1 cellular context compared by ENCODE assay signal in the genomic region with DNA sequence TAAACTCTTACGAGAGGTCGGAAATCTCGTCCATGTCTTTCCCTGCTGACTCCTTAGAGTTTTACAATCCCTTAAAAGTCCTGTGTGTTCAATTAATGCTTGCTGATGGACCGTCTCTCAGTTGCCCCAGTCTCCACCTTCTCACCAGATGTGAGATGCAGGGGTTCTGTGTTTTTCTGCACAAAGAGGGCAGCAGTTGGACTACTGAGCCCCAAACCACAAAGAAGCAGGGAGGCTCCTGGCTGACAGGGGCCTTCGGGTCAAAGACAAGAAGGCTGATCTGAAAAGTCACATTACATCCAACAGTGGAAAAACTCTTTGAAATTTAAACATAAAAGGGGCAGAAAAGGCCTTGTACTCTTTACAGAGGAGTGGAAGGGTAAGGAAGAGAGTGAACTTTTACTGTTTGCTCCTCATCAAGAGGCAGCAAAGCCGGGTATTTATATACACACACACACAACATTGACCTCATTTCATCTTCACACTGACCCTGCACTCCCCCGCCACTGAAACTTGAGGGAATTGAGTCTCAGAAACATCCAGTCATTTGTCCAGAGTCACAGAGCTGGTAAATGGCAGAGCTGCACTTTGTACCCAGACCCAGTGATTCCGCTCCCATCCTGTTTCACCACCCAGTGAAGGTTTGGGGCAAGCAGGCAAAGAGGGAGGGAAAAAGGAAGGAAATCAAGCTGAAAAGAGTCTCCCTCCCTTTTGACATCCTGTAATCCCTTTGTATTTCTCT.
TF ChIP-seq lines count a peak whose summit lies in the region.

No MANE protein-coding gene starts in this region.

TF ChIP-seq in HepG2, 621 proteins besides CTCF, POLR2A, EP300 and RAD21 (continued from another document and continues in another):
- TF ChIP-seq, protein P1, sequence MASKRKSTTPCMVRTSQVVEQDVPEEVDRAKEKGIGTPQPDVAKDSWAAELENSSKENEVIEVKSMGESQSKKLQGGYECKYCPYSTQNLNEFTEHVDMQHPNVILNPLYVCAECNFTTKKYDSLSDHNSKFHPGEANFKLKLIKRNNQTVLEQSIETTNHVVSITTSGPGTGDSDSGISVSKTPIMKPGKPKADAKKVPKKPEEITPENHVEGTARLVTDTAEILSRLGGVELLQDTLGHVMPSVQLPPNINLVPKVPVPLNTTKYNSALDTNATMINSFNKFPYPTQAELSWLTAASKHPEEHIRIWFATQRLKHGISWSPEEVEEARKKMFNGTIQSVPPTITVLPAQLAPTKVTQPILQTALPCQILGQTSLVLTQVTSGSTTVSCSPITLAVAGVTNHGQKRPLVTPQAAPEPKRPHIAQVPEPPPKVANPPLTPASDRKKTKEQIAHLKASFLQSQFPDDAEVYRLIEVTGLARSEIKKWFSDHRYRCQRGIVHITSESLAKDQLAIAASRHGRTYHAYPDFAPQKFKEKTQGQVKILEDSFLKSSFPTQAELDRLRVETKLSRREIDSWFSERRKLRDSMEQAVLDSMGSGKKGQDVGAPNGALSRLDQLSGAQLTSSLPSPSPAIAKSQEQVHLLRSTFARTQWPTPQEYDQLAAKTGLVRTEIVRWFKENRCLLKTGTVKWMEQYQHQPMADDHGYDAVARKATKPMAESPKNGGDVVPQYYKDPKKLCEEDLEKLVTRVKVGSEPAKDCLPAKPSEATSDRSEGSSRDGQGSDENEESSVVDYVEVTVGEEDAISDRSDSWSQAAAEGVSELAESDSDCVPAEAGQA (IDR thresholded peaks at IDR 0.05; ENCODE audit: low read depth), result no peak
- TF ChIP-seq, protein P1 (CRISPR knock-in tag; IDR thresholded peaks at IDR 0.05; ENCODE audit: borderline replicate concordance), result no peak
- TF ChIP-seq, protein P2, sequence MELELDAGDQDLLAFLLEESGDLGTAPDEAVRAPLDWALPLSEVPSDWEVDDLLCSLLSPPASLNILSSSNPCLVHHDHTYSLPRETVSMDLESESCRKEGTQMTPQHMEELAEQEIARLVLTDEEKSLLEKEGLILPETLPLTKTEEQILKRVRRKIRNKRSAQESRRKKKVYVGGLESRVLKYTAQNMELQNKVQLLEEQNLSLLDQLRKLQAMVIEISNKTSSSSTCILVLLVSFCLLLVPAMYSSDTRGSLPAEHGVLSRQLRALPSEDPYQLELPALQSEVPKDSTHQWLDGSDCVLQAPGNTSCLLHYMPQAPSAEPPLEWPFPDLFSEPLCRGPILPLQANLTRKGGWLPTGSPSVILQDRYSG (CRISPR knock-in tag; IDR thresholded peaks at IDR 0.05), result no peak
- TF ChIP-seq, protein P3, sequence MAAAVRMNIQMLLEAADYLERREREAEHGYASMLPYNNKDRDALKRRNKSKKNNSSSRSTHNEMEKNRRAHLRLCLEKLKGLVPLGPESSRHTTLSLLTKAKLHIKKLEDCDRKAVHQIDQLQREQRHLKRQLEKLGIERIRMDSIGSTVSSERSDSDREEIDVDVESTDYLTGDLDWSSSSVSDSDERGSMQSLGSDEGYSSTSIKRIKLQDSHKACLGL (CRISPR knock-in tag; IDR thresholded peaks at IDR 0.05), result no peak
- TF ChIP-seq, protein P4, sequence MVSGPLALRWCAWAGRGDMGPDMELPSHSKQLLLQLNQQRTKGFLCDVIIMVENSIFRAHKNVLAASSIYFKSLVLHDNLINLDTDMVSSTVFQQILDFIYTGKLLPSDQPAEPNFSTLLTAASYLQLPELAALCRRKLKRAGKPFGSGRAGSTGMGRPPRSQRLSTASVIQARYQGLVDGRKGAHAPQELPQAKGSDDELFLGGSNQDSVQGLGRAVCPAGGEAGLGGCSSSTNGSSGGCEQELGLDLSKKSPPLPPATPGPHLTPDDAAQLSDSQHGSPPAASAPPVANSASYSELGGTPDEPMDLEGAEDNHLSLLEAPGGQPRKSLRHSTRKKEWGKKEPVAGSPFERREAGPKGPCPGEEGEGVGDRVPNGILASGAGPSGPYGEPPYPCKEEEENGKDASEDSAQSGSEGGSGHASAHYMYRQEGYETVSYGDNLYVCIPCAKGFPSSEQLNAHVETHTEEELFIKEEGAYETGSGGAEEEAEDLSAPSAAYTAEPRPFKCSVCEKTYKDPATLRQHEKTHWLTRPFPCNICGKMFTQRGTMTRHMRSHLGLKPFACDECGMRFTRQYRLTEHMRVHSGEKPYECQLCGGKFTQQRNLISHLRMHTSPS (CRISPR knock-in tag; IDR thresholded peaks at IDR 0.05; ENCODE audit: low read depth), result no peak
- TF ChIP-seq RXRA (CRISPR knock-in tag; IDR thresholded peaks at IDR 0.05), result 0 out of 2 replicates have a peak, but pooled peaks have one; percentile 24
- no peak for TF ChIP-seq JDP2 (CRISPR knock-in tag; IDR thresholded peaks at IDR 0.05; ENCODE audit: borderline replicate concordance)
- no peak for TF ChIP-seq ZNF510 (CRISPR knock-in tag; IDR thresholded peaks at IDR 0.05; ENCODE audit: low read depth)
- TF ChIP-seq HOXA9 (CRISPR knock-in tag; IDR thresholded peaks at IDR 0.05; ENCODE audit: borderline replicate concordance), result no peak
- TF ChIP-seq, protein P5, sequence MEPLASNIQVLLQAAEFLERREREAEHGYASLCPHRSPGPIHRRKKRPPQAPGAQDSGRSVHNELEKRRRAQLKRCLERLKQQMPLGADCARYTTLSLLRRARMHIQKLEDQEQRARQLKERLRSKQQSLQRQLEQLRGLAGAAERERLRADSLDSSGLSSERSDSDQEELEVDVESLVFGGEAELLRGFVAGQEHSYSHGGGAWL (CRISPR knock-in tag; IDR thresholded peaks at IDR 0.05), result no peak
- no peak for TF ChIP-seq RAD51 (IDR thresholded peaks at IDR 0.05; ENCODE audit: borderline replicate concordance)
- TF ChIP-seq, protein P6, sequence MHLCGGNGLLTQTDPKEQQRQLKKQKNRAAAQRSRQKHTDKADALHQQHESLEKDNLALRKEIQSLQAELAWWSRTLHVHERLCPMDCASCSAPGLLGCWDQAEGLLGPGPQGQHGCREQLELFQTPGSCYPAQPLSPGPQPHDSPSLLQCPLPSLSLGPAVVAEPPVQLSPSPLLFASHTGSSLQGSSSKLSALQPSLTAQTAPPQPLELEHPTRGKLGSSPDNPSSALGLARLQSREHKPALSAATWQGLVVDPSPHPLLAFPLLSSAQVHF (CRISPR knock-in tag; IDR thresholded peaks at IDR 0.05), result no peak
- no peak for TF ChIP-seq CHD4 (IDR thresholded peaks at IDR 0.05; ENCODE audit: borderline replicate concordance, low read length)
- no peak for TF ChIP-seq POLR2AphosphoS5 (IDR thresholded peaks at IDR 0.05; ENCODE audit: low read depth, low read length)
- no peak for TF ChIP-seq NAIF1 (CRISPR knock-in tag; IDR thresholded peaks at IDR 0.05; ENCODE audit: borderline replicate concordance)
- TF ChIP-seq, protein P7, sequence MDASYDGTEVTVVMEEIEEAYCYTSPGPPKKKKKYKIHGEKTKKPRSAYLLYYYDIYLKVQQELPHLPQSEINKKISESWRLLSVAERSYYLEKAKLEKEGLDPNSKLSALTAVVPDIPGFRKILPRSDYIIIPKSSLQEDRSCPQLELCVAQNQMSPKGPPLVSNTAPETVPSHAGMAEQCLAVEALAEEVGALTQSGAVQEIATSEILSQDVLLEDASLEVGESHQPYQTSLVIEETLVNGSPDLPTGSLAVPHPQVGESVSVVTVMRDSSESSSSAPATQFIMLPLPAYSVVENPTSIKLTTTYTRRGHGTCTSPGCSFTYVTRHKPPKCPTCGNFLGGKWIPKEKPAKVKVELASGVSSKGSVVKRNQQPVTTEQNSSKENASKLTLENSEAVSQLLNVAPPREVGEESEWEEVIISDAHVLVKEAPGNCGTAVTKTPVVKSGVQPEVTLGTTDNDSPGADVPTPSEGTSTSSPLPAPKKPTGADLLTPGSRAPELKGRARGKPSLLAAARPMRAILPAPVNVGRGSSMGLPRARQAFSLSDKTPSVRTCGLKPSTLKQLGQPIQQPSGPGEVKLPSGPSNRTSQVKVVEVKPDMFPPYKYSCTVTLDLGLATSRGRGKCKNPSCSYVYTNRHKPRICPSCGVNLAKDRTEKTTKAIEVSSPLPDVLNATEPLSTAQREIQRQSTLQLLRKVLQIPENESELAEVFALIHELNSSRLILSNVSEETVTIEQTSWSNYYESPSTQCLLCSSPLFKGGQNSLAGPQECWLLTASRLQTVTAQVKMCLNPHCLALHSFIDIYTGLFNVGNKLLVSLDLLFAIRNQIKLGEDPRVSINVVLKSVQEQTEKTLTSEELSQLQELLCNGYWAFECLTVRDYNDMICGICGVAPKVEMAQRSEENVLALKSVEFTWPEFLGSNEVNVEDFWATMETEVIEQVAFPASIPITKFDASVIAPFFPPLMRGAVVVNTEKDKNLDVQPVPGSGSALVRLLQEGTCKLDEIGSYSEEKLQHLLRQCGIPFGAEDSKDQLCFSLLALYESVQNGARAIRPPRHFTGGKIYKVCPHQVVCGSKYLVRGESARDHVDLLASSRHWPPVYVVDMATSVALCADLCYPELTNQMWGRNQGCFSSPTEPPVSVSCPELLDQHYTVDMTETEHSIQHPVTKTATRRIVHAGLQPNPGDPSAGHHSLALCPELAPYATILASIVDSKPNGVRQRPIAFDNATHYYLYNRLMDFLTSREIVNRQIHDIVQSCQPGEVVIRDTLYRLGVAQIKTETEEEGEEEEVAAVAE (CRISPR knock-in tag; IDR thresholded peaks at IDR 0.05; ENCODE audit: borderline replicate concordance), result no peak; the same call in 1 of the 2 replicates
- TF ChIP-seq ZNF562 (CRISPR knock-in tag; IDR thresholded peaks at IDR 0.05; ENCODE audit: borderline replicate concordance), result no peak
- TF ChIP-seq, protein P8, sequence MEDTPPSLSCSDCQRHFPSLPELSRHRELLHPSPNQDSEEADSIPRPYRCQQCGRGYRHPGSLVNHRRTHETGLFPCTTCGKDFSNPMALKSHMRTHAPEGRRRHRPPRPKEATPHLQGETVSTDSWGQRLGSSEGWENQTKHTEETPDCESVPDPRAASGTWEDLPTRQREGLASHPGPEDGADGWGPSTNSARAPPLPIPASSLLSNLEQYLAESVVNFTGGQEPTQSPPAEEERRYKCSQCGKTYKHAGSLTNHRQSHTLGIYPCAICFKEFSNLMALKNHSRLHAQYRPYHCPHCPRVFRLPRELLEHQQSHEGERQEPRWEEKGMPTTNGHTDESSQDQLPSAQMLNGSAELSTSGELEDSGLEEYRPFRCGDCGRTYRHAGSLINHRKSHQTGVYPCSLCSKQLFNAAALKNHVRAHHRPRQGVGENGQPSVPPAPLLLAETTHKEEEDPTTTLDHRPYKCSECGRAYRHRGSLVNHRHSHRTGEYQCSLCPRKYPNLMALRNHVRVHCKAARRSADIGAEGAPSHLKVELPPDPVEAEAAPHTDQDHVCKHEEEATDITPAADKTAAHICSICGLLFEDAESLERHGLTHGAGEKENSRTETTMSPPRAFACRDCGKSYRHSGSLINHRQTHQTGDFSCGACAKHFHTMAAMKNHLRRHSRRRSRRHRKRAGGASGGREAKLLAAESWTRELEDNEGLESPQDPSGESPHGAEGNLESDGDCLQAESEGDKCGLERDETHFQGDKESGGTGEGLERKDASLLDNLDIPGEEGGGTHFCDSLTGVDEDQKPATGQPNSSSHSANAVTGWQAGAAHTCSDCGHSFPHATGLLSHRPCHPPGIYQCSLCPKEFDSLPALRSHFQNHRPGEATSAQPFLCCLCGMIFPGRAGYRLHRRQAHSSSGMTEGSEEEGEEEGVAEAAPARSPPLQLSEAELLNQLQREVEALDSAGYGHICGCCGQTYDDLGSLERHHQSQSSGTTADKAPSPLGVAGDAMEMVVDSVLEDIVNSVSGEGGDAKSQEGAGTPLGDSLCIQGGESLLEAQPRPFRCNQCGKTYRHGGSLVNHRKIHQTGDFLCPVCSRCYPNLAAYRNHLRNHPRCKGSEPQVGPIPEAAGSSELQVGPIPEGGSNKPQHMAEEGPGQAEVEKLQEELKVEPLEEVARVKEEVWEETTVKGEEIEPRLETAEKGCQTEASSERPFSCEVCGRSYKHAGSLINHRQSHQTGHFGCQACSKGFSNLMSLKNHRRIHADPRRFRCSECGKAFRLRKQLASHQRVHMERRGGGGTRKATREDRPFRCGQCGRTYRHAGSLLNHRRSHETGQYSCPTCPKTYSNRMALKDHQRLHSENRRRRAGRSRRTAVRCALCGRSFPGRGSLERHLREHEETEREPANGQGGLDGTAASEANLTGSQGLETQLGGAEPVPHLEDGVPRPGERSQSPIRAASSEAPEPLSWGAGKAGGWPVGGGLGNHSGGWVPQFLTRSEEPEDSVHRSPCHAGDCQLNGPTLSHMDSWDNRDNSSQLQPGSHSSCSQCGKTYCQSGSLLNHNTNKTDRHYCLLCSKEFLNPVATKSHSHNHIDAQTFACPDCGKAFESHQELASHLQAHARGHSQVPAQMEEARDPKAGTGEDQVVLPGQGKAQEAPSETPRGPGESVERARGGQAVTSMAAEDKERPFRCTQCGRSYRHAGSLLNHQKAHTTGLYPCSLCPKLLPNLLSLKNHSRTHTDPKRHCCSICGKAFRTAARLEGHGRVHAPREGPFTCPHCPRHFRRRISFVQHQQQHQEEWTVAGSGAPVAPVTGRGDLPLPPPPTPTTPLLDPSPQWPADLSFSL (CRISPR knock-in tag; IDR thresholded peaks at IDR 0.05), result 0 out of 2 replicates have a peak, but pooled peaks have one; percentile 70
- peak; percentile 75; the same call in 1 of the 2 replicates for TF ChIP-seq NCOR1 (IDR thresholded peaks at IDR 0.05; ENCODE audit: borderline replicate concordance, low read length)
- no peak; the same call in 1 of the 2 replicates for TF ChIP-seq NR2F2 (IDR thresholded peaks at IDR 0.05; ENCODE audit: borderline replicate concordance, low read depth)
- no peak for TF ChIP-seq ZNF546 (CRISPR knock-in tag; conservative IDR thresholded peaks at IDR 0.05)
- TF ChIP-seq KLF6 (CRISPR knock-in tag; IDR thresholded peaks at IDR 0.05), result no peak
- TF ChIP-seq, protein P9, sequence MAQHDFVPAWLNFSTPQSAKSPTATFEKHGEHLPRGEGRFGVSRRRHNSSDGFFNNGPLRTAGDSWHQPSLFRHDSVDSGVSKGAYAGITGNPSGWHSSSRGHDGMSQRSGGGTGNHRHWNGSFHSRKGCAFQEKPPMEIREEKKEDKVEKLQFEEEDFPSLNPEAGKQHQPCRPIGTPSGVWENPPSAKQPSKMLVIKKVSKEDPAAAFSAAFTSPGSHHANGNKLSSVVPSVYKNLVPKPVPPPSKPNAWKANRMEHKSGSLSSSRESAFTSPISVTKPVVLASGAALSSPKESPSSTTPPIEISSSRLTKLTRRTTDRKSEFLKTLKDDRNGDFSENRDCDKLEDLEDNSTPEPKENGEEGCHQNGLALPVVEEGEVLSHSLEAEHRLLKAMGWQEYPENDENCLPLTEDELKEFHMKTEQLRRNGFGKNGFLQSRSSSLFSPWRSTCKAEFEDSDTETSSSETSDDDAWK (CRISPR knock-in tag; IDR thresholded peaks at IDR 0.05), result no peak
